ENCODE assay signal across 8 cellular contexts in the genomic region with DNA sequence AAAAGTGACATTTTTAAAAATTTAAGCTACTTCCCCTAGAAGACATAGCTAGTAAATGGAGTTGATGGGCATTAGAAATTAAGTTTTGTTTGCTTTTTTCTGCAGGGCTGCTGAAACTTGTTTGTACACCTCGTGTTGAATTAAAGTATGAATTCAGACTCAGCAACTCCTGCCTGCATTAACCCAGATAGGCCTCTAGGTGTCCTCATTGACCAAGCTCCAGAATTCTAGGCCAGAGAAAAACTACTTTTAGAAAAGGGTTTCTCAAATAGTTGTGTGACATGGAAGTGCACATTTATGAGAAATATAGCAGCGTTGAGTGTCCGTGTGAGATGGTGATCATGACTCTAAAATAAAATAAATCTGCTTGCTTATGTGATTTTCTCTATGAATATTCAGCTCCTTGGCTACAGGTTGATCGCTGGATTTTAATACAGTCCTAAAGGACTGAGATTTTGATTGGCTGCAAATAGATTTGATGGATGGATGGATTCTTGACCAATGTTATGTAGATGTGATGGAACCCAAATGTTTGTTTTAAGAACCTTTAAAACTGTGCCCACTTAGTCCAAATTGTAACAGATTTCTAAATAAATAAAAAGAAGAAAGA. TPM values are rescaled to one million over a fixed set of nuclear protein-coding genes. Genes with fewer than 3 reads are reported as not detected.
DNase-seq lines count a peak whose midpoint lies in the region; ATAC-seq, FAIRE-seq and TF ChIP-seq lines count a peak whose summit lies in the region.

No MANE protein-coding gene starts in this region.

- intact Hi-C loops in PC-3 (cut with micrococcal nuclease): loop anchor here (1.0 to 2.0 kb wide), 3 partner anchors 145 to 509 kb away; no protein-coding TSS in a partner anchor
- intact Hi-C loops in GM12878 (cut with micrococcal nuclease; ENCODE audit: unreplicated experiment): loop anchor here (1.0 to 5.0 kb wide), 4 partner anchors 145 to 509 kb away; no protein-coding TSS in a partner anchor
- intact Hi-C loops in posterior vena cava (cut with DNase I): loop anchor here (5.0 to 10.0 kb wide), 3 partner anchors 143 to 513 kb away; no protein-coding TSS in a partner anchor

- H3K36me3 ChIP-seq in PC-3 (ENCODE audit: low read depth, low read length): no peaks in the 10 kb centered on the region
- H3K36me3 ChIP-seq in GM12878 (ENCODE audit: control insufficient read depth in 2 of 2, insufficient read depth in 2 of 2, low read length in 1 of 2): no peaks in the 10 kb centered on the region

- CTCF ChIA-PET in PC-3 (lab: Charles Lee): interaction anchor here (0.7 to 2.5 kb wide), 3 partner anchors 41 to 328 kb away, joined by 3 to 11 read pairs (median 4); no protein-coding TSS in a partner anchor
- CTCF ChIA-PET in GM12878 (lab: Yijun Ruan, JAX): interaction anchor here (0.6 to 10.0 kb wide), 64 partner anchors 11 to 790 kb away, joined by 3 to 625 read pairs (median 5); partner anchors contain the start of gene LMOD3

- ATAC-seq in HG02981 (IDR thresholded peaks at IDR 0.05; ENCODE audit: unreplicated experiment): peak; percentile 71
- peak; percentile 20; the same call in 1 of the 2 replicates for ATAC-seq in PC-3
- peak; percentile 83 for ATAC-seq in GM12878

- H4K20me1 ChIP-seq in PC-3 (ENCODE audit: low read length): no peaks in the 10 kb centered on the region
- H4K20me1 ChIP-seq in GM12878 (ENCODE audit: control insufficient read depth, insufficient read depth): no peaks in the 10 kb centered on the region

- H2AFZ ChIP-seq in PC-3 (ENCODE audit: low read length) (no peak overlapping the region), GM12878 (ENCODE audit: control insufficient read depth, low read depth, low read length) (no peak overlapping the region)

- H3F3A ChIP-seq in PC-3 (ENCODE audit: low read length, unreplicated experiment): no peaks in the 10 kb centered on the region

- in situ Hi-C loops in GM12878 (cut with MboI): loop anchor here (5.0 to 25.0 kb wide), 3 partner anchors 146 to 776 kb away; no protein-coding TSS in a partner anchor

- RAD21 ChIA-PET in GM12878 (lab: Charles Lee; ENCODE audit: unreplicated experiment): interaction anchor here (0.6 to 12.5 kb wide), 47 partner anchors 9 to 510 kb away, joined by 3 to 379 read pairs (median 5); partner anchors contain the start of gene LMOD3

- H3K4me3 ChIP-seq in PC-3 (ENCODE audit: low read length) (no peak overlapping the region), GM12878 (no peak overlapping the region)

- no peak for TF ChIP-seq EP300 in GM12878 (IDR thresholded peaks at IDR 0.05; ENCODE audit: borderline replicate concordance in 1 of 2, control insufficient read depth in 1 of 2, low read depth in 2 of 2, low read length in 2 of 2)

- BruUV-seq in PC-3 (replicated peaks; lab: Mats Ljungman, UMichigan) (no TSS peak), GM12878 (replicated peaks; lab: Mats Ljungman, UMichigan) (no TSS peak)

- no peaks in the 10 kb centered on the region for H3K9me3 ChIP-seq in PC-3 (ENCODE audit: low read length)
- H3K9me3 ChIP-seq in GM12878 (replicated peaks; ENCODE audit: control insufficient read depth, insufficient read depth, low read length): no peaks in the 10 kb centered on the region

- no peaks in the 10 kb centered on the region for H3K9me2 ChIP-seq in PC-3 (replicated peaks; ENCODE audit: low read length)

- no peak for TF ChIP-seq POLR2A in GM12878 (IDR thresholded peaks at IDR 0.05; ENCODE audit: low read depth, low read length)

- H3K27ac ChIP-seq in PC-3 (ENCODE audit: low read length) (no peak overlapping the region), GM12878 (ENCODE audit: control insufficient read depth, insufficient read depth) (no peak overlapping the region)

- H3K9ac ChIP-seq in PC-3 (ENCODE audit: low read length) (no peak overlapping the region), GM12878 (ENCODE audit: control insufficient read depth, insufficient read depth, low read length) (no peak overlapping the region)

- H3K27me3 ChIP-seq in PC-3 (ENCODE audit: low read length) (no peaks in the 10 kb centered on the region), GM12878 (replicated peaks in 1 of 2; ENCODE audit: control insufficient read depth in 2 of 2, insufficient read depth in 2 of 2, low read length in 1 of 2) (no peaks in the 10 kb centered on the region)

- TF ChIP-seq CTCF in PC-3 (conservative IDR thresholded peaks at IDR 0.05; ENCODE audit: low read depth, low read length) (peak; percentile 80), GM12878 (IDR thresholded peaks at IDR 0.05 in 2 of 3, conservative IDR thresholded peaks at IDR 0.05 in 1 of 3; ENCODE audit: control insufficient read depth in 2 of 3, extremely low read depth in 1 of 3, insufficient read depth in 1 of 3, low read depth in 3 of 3, low read length in 3 of 3) (peak; percentile 89 to 95 (median 94); a peak in 5 of 6 replicates)

- H3K4me1 ChIP-seq in PC-3 (ENCODE audit: insufficient read depth, low read length): no peaks in the 10 kb centered on the region
- no peaks in the 10 kb centered on the region for H3K4me1 ChIP-seq in GM12878 (ENCODE audit: control insufficient read depth, insufficient read depth, low read length)

- peak; percentile 86 for FAIRE-seq in GM12878 (lab: Jason Lieb, UNC)

- H3K4me2 ChIP-seq in PC-3 (ENCODE audit: low read length): no peak overlapping the region; the same call in 1 of the 2 replicates
- H3K4me2 ChIP-seq in GM12878 (ENCODE audit: control insufficient read depth, insufficient read depth): no peak overlapping the region

- 25% methylated on average over 4 of the region's 4 CpGs for WGBS in GM12878 (ENCODE audit: insufficient coverage, insufficient replicate concordance, low lambda C conversion rate, missing lambda C conversion rate)

- SMC1A ChIA-PET in GM12878 (lab: Charles Lee; ENCODE audit: uncharacterized antibody, unreplicated experiment): interaction anchor here (0.7 to 9.9 kb wide), 56 partner anchors 10 to 806 kb away, joined by 3 to 505 read pairs (median 7); partner anchors contain the start of gene LMOD3

- POLR2A ChIA-PET in PC-3 (lab: Charles Lee; ENCODE audit: unreplicated experiment): interaction anchor here (0.6 kb wide), 1 partner anchor 148 kb away, joined by 3 read pairs; no protein-coding TSS in a partner anchor
- POLR2A ChIA-PET in GM12878 (lab: Charles Lee): interaction anchor here (1.1 to 1.6 kb wide), 3 partner anchors 75 to 145 kb away, joined by 3 to 7 read pairs (median 3); no protein-coding TSS in a partner anchor

- peak; percentile 100 for TF ChIP-seq RAD21 in GM12878 (IDR thresholded peaks at IDR 0.05; ENCODE audit: insufficient read depth, low read depth, low read length)

- DNase-seq in activated CD8-positive, alpha-beta memory T cell treated with anti-CD3 and anti-CD28 coated beads for 4 hours (ENCODE audit: low read depth in 2 of 2): peak; percentile 2 to 12
- no peak for DNase-seq in activated CD8-positive, alpha-beta memory T cell treated with anti-CD3 and anti-CD28 coated beads for 24 hours
- DNase-seq in PC-3 (peak; percentile 52), GM12878 (ENCODE audit: low read depth, low spot score) (peak; percentile 25), iPS-NIHi11 (ENCODE audit: low spot score) (peak; percentile 75), posterior vena cava (ENCODE audit: low spot score) (no peak)
- DNase-seq in stimulated activated CD4-positive, alpha-beta T cell treated with anti-CD3 and anti-CD28 coated beads, Interleukin-1b, Interleukin-23, amount 100 ng/mL, for 48 hours: peak; percentile 21

- H3K79me2 ChIP-seq in PC-3 (ENCODE audit: low read length) (no peaks in the 10 kb centered on the region), GM12878 (ENCODE audit: control insufficient read depth, insufficient read depth, low read length) (no peaks in the 10 kb centered on the region)

TF ChIP-seq in GM12878, 131 proteins besides CTCF, POLR2A, EP300 and RAD21 (continues in another document):
- TF ChIP-seq BCLAF1 (IDR thresholded peaks at IDR 0.05): no peak
- 0 out of 2 replicates have a peak, but pooled peaks have one; percentile 43 for TF ChIP-seq RB1 (IDR thresholded peaks at IDR 0.05; ENCODE audit: borderline replicate concordance)
- no peak for TF ChIP-seq POLR2AphosphoS2 (IDR thresholded peaks at IDR 0.05; ENCODE audit: low read depth, low read length)

RNA-seq across cellular contexts. Expression of gene LMOD3, which starts 39.3 kb away (rescaled TPM):
- not detected in 2 replicates for total RNA-seq in PC-3 (2014; rRNA removed)
- total RNA-seq in GM12878 (2013; cell fraction: nucleolus; rRNA removed): not detected in 2 replicates
- 0.06 TPM in 1 of 2 replicates, not detected in the other for total RNA-seq in GM12878 (2014; rRNA removed)
- 0.05 and 0.09 TPM in 2 replicates for total RNA-seq in GM12878 (2014; rRNA removed; fragmentation: Illumina TruSeq; extraction: Trizol)
- total RNA-seq in GM12878 (2021): 0.08 TPM in 1 of 2 replicates, not detected in the other
- not detected for polyA plus RNA-seq in GM12878 (2011; ENCODE audit: low read depth)
- not detected in 2 replicates for polyA plus RNA-seq in GM12878 (2011; rRNA removed)
- not detected in 2 replicates for polyA plus RNA-seq in GM12878 (2011; cell fraction: cytosol; rRNA removed)
- not detected in 2 replicates for polyA plus RNA-seq in GM12878 (2011; cell fraction: nucleus; rRNA removed)
- 0.03 and 0.08 TPM in 2 replicates for polyA plus RNA-seq in GM12878 (2012)
- 0.04 TPM in 1 of 2 replicates, not detected in the other for polyA plus RNA-seq in GM12878 (2014; fragmentation: Illumina TruSeq; extraction: Trizol)
- under 1 TPM; 0.11 to 0.13 TPM for polyA plus RNA-seq in GM12878 (2014; fragmentation: Nextera tagmentation; extraction: Ambion mirVana)
- 0.04 and 0.13 TPM in 2 replicates for polyA plus RNA-seq in GM12878 (2014; rRNA removed)
- polyA plus RNA-seq in GM12878 (2016; fragmentation: Nextera tagmentation; extraction: Ambion mirVana): under 1 TPM; 0.09 to 0.20 TPM
- polyA minus RNA-seq in GM12878 (2011; rRNA and poly(A)+ RNA removed): not detected in 2 replicates
- not detected in 2 replicates for polyA minus RNA-seq in GM12878 (2011; cell fraction: cytosol; rRNA and poly(A)+ RNA removed)
- polyA minus RNA-seq in GM12878 (2011; cell fraction: nucleus; rRNA and poly(A)+ RNA removed): not detected in 2 replicates
- not detected for total RNA-seq in posterior vena cava

Comparison
In these comparisons a context has a peak if more than half of its experiments do, and no peak if none do; other contexts are left out.
1. DNase-seq: peak in activated CD8-positive, alpha-beta memory T cell treated with anti-CD3 and anti-CD28 coated beads for 4 hours (2 of 2), PC-3 (single experiment), GM12878 (single experiment), iPS-NIHi11 (single experiment) and stimulated activated CD4-positive, alpha-beta T cell treated with anti-CD3 and anti-CD28 coated beads, Interleukin-1b, Interleukin-23, amount 100 ng/mL, for 48 hours (single experiment); none in activated CD8-positive, alpha-beta memory T cell treated with anti-CD3 and anti-CD28 coated beads for 24 hours (single experiment) and posterior vena cava (single experiment).
2. ATAC-seq: peak in every context shown above with its lines; median percentile 83 in GM12878; 71 in HG02981; 20 in PC-3.